ENCODE assay signal across 14 cellular contexts in the genomic region with DNA sequence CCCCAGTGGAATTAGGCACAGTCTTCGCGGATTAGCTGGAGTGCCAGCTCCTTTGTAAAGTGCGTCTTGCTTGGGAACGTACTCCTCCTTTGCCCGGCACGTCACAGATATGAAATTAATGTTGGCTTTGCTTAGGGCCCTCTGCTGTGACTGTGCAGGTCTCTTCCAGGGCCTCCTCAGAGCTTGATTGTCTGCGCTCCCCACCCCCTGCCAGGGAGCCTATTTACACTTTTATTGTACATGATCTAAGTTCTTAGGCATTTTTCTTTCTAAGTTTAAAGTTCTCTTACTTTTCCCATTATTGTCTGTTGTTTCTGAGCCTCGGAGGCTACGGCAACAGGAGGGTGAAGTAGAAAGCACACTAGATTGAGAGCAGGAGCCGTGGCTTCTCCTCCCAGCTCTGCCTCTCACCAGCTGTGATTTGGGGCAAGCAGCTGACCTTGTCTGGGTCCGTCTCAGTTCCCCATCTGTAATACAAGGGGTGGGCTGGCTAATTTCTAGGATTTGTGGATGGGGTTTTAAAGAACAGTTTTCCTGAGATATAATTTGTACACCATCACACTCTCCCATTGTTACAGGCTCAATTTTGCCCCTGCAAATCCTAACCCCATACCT.
A peak's percentile ranks its signal among the peaks of the same experiment; 100 is the strongest.
DNase-seq lines count a peak whose midpoint lies in the region; ATAC-seq, FAIRE-seq and TF ChIP-seq lines count a peak whose summit lies in the region.
"Had no signal": no experiment of that assay in that cellular context is flagged by ENCODE, and none has a peak within 500 bp of the region (broad histone marks: within the 10 kb centered on the region; RNA-seq: fewer than 3 reads in every experiment).

No MANE protein-coding gene starts in this region.

- H3K9me3 ChIP-seq in mesodermal cell (ENCODE audit: control insufficient read depth, low read length): peaks cover 14% of the 10 kb centered on the region
- no peaks in the 10 kb centered on the region for H3K9me3 ChIP-seq in effector memory CD4-positive, alpha-beta T cell (ENCODE audit: control insufficient read depth, low read length)

- TF ChIP-seq CTCF in coronary artery (IDR thresholded peaks at IDR 0.05): no peak

- WGBS in mesodermal cell (ENCODE audit: insufficient coverage in 2 of 2), 2 experiments: 85 to 87% methylated on average over 6 to 9 of the region's 11 CpGs

- peaks cover 38% of the 10 kb centered on the region for H3K4me1 ChIP-seq in mesodermal cell (ENCODE audit: control insufficient read depth, insufficient read depth, low read length, poor library complexity, severe bottlenecking)
- no peaks in the 10 kb centered on the region for H3K4me1 ChIP-seq in effector memory CD4-positive, alpha-beta T cell (ENCODE audit: control insufficient read depth, insufficient read depth, low read length, poor library complexity, severe bottlenecking)

- DNase-seq in NCI-H82 (lab: John Stamatoyannopoulos, UW) (peak; percentile 59), NCI-H82 treated with DMSO at 0.1 percent for 48 hours (lab: John Stamatoyannopoulos, UW; ENCODE audit: unreplicated experiment) (no peak), coronary artery (ENCODE audit: low spot score) (no peak), urothelium cell line (ENCODE audit: low spot score) (no peak), A172 (ENCODE audit: low spot score) (no peak)
- DNase-seq in effector memory CD4-positive, alpha-beta T cell: no peak
- DNase-seq: DMS153; occipital lobe; stimulated activated CD4-positive, alpha-beta T cell treated with anti-CD3 and anti-CD28 coated beads, Interleukin-2, amount 100 ng/mL, for 48 hours had no signal

- no peak overlapping the region for H3K4me3 ChIP-seq in coronary artery
- H3K4me3 ChIP-seq in mesodermal cell (ENCODE audit: extremely low read depth, insufficient read depth, low read length, poor library complexity, severe bottlenecking): no peak overlapping the region
- no peak overlapping the region for H3K4me3 ChIP-seq in effector memory CD4-positive, alpha-beta T cell (ENCODE audit: insufficient read depth, low read depth, low read length, poor library complexity, severe bottlenecking)

- H3K27me3 ChIP-seq in effector memory CD4-positive, alpha-beta T cell (replicated peaks; ENCODE audit: control insufficient read depth, insufficient read depth, low read length, poor library complexity, severe bottlenecking): no peaks in the 10 kb centered on the region

- ATAC-seq in GM18505 (IDR thresholded peaks at IDR 0.05; ENCODE audit: unreplicated experiment): no peak
- ATAC-seq: Panc1 had no signal

- peaks cover 10% of the 10 kb centered on the region for H3K36me3 ChIP-seq in mesodermal cell (ENCODE audit: control insufficient read depth, insufficient read depth, low read length)
- H3K36me3 ChIP-seq in effector memory CD4-positive, alpha-beta T cell (ENCODE audit: control insufficient read depth, insufficient read depth, low read length): no peaks in the 10 kb centered on the region

- peak; percentile 58 for FAIRE-seq in urothelium cell line (lab: Jason Lieb, UNC)
- FAIRE-seq: islet of Langerhans had no signal

- no peak for TF ChIP-seq POLR2A in GM18505 (IDR thresholded peaks at IDR 0.05; ENCODE audit: borderline replicate concordance, extremely low read depth, insufficient read depth, insufficient read length)

- H3K27ac ChIP-seq in coronary artery: peak overlapping the region; percentile 68 to 74
- peak overlapping the region; percentile 62 for H3K27ac ChIP-seq in mesodermal cell (ENCODE audit: low read depth, low read length, severe bottlenecking)
- no peak overlapping the region for H3K27ac ChIP-seq in effector memory CD4-positive, alpha-beta T cell (ENCODE audit: insufficient read depth, low read length, poor library complexity, severe bottlenecking)
- H3K27ac ChIP-seq: 22Rv1 had no signal
